In genomic region chr3:156681003-156681402, GRCh38 we compare ENCODE assay signal across 8 cellular contexts. TPM values are rescaled to one million over a fixed set of nuclear protein-coding genes. Genes with fewer than 3 reads are reported as not detected.
DNase-seq lines count a peak whose midpoint lies in the region; ATAC-seq and TF ChIP-seq lines count a peak whose summit lies in the region.

No MANE protein-coding gene starts in this region.

- H3K27ac Mint-ChIP-seq in WTC11, result peak overlapping the region; percentile 69

- H4K20me1 ChIP-seq in hepatocyte (ENCODE audit: insufficient read depth, poor library complexity, severe bottlenecking), result peaks cover 88% of the 10 kb centered on the region

- no peaks in the 10 kb centered on the region for H3K9me2 ChIP-seq in hepatocyte (replicated peaks; ENCODE audit: insufficient read depth)

- peak overlapping the region; percentile 77 for H3K27ac ChIP-seq in hepatocyte
- H3K27ac ChIP-seq in suprapubic skin, result peak overlapping the region; percentile 77
- peak overlapping the region in 1 of 2 donors; percentile 3 for H3K27ac ChIP-seq in tibial artery

- no peak overlapping the region for H2AFZ ChIP-seq in hepatocyte

- peaks cover 98% of the 10 kb centered on the region for H3K79me2 ChIP-seq in hepatocyte

- H3K27me3 ChIP-seq in hepatocyte (no peaks in the 10 kb centered on the region), suprapubic skin (no peaks in the 10 kb centered on the region), tibial artery (no peaks in the 10 kb centered on the region)

- H3K4me3 ChIP-seq in hepatocyte (no peak overlapping the region), suprapubic skin (peak overlapping the region; percentile 4), tibial artery (peak overlapping the region in 1 of 2 donors; percentile 25)

- H3K36me3 ChIP-seq in hepatocyte (replicated peaks; ENCODE audit: insufficient read depth, low read depth) (no peaks in the 10 kb centered on the region), suprapubic skin (peaks cover 22% of the 10 kb centered on the region), tibial artery (peaks cover 8 to 22% (median 20%) of the 10 kb centered on the region in 3 donors)

- TF ChIP-seq CTCF in WTC11 (IDR thresholded peaks at IDR 0.05) (no peak), hepatocyte (IDR thresholded peaks at IDR 0.05; ENCODE audit: poor library complexity) (no peak), suprapubic skin (IDR thresholded peaks at IDR 0.05) (no peak), tibial artery (IDR thresholded peaks at IDR 0.05) (no peak)

- H3K9me3 Mint-ChIP-seq in WTC11, result no peaks in the 10 kb centered on the region

- peak overlapping the region; percentile 72 for H3K4me2 ChIP-seq in hepatocyte

- peaks cover 23% of the 10 kb centered on the region for H3K4me1 ChIP-seq in hepatocyte (ENCODE audit: insufficient read depth)
- peaks cover 96% of the 10 kb centered on the region for H3K4me1 ChIP-seq in suprapubic skin
- H3K4me1 ChIP-seq in tibial artery, result peaks cover 0 to 98% (median 35%) of the 10 kb centered on the region in 4 donors

- CTCF ChIA-PET in WTC11 (lab: Charles Lee), result no interaction called here

- intact Hi-C loops in tibial artery (cut with DNase I; ENCODE audit: low total_unique reads), result no loop called here

- H3K36me3 Mint-ChIP-seq in WTC11, result peaks cover 20% of the 10 kb centered on the region

- POLR2A ChIA-PET in WTC11 (lab: Charles Lee), result interaction anchor here (0.5 to 1.3 kb wide), 2 partner anchors 70 to 458 kb away, joined by 3 read pairs; no protein-coding TSS in a partner anchor

- H3K4me1 Mint-ChIP-seq in WTC11, result peaks cover 43% of the 10 kb centered on the region

- H3K27me3 Mint-ChIP-seq in WTC11 (ENCODE audit: low read depth), result no peaks in the 10 kb centered on the region

- no peak for TF ChIP-seq POLR2A in suprapubic skin (IDR thresholded peaks at IDR 0.05)

- H3K9me3 ChIP-seq in hepatocyte (ENCODE audit: low read depth) (no peaks in the 10 kb centered on the region), suprapubic skin (no peaks in the 10 kb centered on the region), tibial artery (no peaks in the 10 kb centered on the region)

- peak; percentile 54 for ATAC-seq in GM18499 (IDR thresholded peaks at IDR 0.05; ENCODE audit: insufficient read depth, unreplicated experiment)
- peak; percentile 69 for ATAC-seq in HG02840 (IDR thresholded peaks at IDR 0.05; ENCODE audit: low FRiP score, unreplicated experiment)
- ATAC-seq in WTC11, result peak; percentile 66

- peak; percentile 73 for DNase-seq in AG08395 (ENCODE audit: low spot score)
- peak; percentile 82 for DNase-seq in NCI-H1417 treated with DMSO at 0.1 percent for 48 hours (lab: John Stamatoyannopoulos, UW)
- DNase-seq in WTC11 (ENCODE audit: low spot score), result peak; percentile 21
- DNase-seq in hepatocyte (ENCODE audit: low spot score), result peak; percentile 73
- peak in 1 of 2 donors; percentile 69 for DNase-seq in suprapubic skin (ENCODE audit: low spot score in 2 of 2)
- DNase-seq in tibial artery, result no peak

- TF ChIP-seq EP300 in suprapubic skin (IDR thresholded peaks at IDR 0.05), result no peak

- 45% methylated on average over 4 of the region's 4 CpGs for WGBS in hepatocyte (ENCODE audit: low lambda C conversion rate, missing lambda C conversion rate)
- 26% methylated on average over 4 of the region's 4 CpGs for WGBS in suprapubic skin

- H3K4me3 Mint-ChIP-seq in WTC11, result no peak overlapping the region

TF ChIP-seq in WTC11, 78 proteins besides CTCF, POLR2A, EP300 and RAD21:
- TF ChIP-seq ZBTB21 (CRISPR knock-in tag; IDR thresholded peaks at IDR 0.05; ENCODE audit: borderline replicate concordance) (no peak), ATF1 (CRISPR knock-in tag; IDR thresholded peaks at IDR 0.05) (no peak), CBFB (CRISPR knock-in tag; IDR thresholded peaks at IDR 0.05; ENCODE audit: low read depth) (no peak), CDX4 (CRISPR knock-in tag; IDR thresholded peaks at IDR 0.05; ENCODE audit: borderline replicate concordance) (no peak), PREB (CRISPR knock-in tag; IDR thresholded peaks at IDR 0.05; ENCODE audit: borderline replicate concordance) (no peak), ERG (CRISPR knock-in tag; IDR thresholded peaks at IDR 0.05) (no peak), ZNF138 (CRISPR knock-in tag; conservative IDR thresholded peaks at IDR 0.05) (no peak), AR (CRISPR knock-in tag; IDR thresholded peaks at IDR 0.05) (no peak), NR2C2 (CRISPR knock-in tag; IDR thresholded peaks at IDR 0.05) (no peak), JUN (CRISPR knock-in tag; IDR thresholded peaks at IDR 0.05) (no peak), EMX1 (CRISPR knock-in tag; IDR thresholded peaks at IDR 0.05) (no peak), CREB1 (CRISPR knock-in tag; IDR thresholded peaks at IDR 0.05) (no peak), GTF2I (CRISPR knock-in tag; conservative IDR thresholded peaks at IDR 0.05) (no peak), ZNF219 (CRISPR knock-in tag; IDR thresholded peaks at IDR 0.05; ENCODE audit: borderline replicate concordance) (no peak)
TF ChIP-seq in WTC11: peak in this region for 0.

RNA-seq across cellular contexts. Expression of gene TIPARP, which starts 6.6 kb away (rescaled TPM):
- total RNA-seq in WTC11 (2021), result 5.0 to 5.6 TPM (median 5.1 TPM) in 3 replicates
- 111 and 112 TPM in 2 replicates for total RNA-seq in hepatocyte
- 19.9 and 22.7 TPM in 2 replicates for polyA plus RNA-seq in hepatocyte
- total RNA-seq in suprapubic skin, result 100 to 1,000 TPM in 3 of 4 donors, 10 to 100 TPM in 1; 85.5 to 152 (median 140) TPM

Comparison
In these comparisons a context has a peak if more than half of its experiments do, and no peak if none do; other contexts are left out.
1. DNase-seq: peak in AG08395 (single experiment), NCI-H1417 treated with DMSO at 0.1 percent for 48 hours (single experiment), WTC11 (single experiment) and hepatocyte (single experiment); none in tibial artery (0 of 2).
2. RNA of gene TIPARP, which starts 6.6 kb away (total RNA-seq): 85.5 to 152 TPM in suprapubic skin and 111 to 112 TPM in hepatocyte; 5.0 to 5.6 TPM in WTC11; every median in the first group is over 10 times any median in the second.
3. Peak in every context shown above with its lines, with median percentiles within 50 percentile points of each other: ATAC-seq.